Comparison of ENCODE assay signal across 2 cellular contexts in genomic region chr11:819943-820649, GRCh38.
TF ChIP-seq lines count a peak whose summit lies in the region.

No MANE protein-coding gene starts in this region.

TF ChIP-seq in IMR-90, 13 proteins besides CTCF, POLR2A, EP300 and RAD21:
- TF ChIP-seq FOS (IDR thresholded peaks at IDR 0.05; ENCODE audit: low read depth, low read length) (no peak), BHLHE40 (IDR thresholded peaks at IDR 0.05; ENCODE audit: low read depth, low read length) (no peak), USF2 (IDR thresholded peaks at IDR 0.05; ENCODE audit: low read depth, low read length) (no peak), CHD1 (IDR thresholded peaks at IDR 0.05; ENCODE audit: low read depth, low read length) (no peak), SMC3 (IDR thresholded peaks at IDR 0.05; ENCODE audit: low read depth, low read length) (no peak), MXI1 (IDR thresholded peaks at IDR 0.05; ENCODE audit: borderline replicate concordance, low read depth, low read length) (no peak; the same call in 1 of the 2 replicates), RCOR1 (IDR thresholded peaks at IDR 0.05; ENCODE audit: insufficient replicate concordance, low read length) (no peak), ELK1 (IDR thresholded peaks at IDR 0.05; ENCODE audit: borderline replicate concordance, low read depth, low read length) (no peak), CEBPB (IDR thresholded peaks at IDR 0.05; ENCODE audit: low read depth, low read length) (no peak), NFE2L2 (IDR thresholded peaks at IDR 0.05; ENCODE audit: low read depth, low read length) (no peak), RFX5 (IDR thresholded peaks at IDR 0.05; ENCODE audit: low read depth, low read length) (no peak), MAFK (IDR thresholded peaks at IDR 0.05; ENCODE audit: low read depth, low read length) (no peak), MAZ (IDR thresholded peaks at IDR 0.05; ENCODE audit: borderline replicate concordance, low read depth, low read length) (no peak)

TF ChIP-seq in neural cell, 6 proteins besides CTCF, POLR2A, EP300 and RAD21:
- TF ChIP-seq REST (IDR thresholded peaks at IDR 0.05; ENCODE audit: borderline replicate concordance) (no peak), POLR2AphosphoS5 (IDR thresholded peaks at IDR 0.05) (no peak), SMC3 (conservative IDR thresholded peaks at IDR 0.05; ENCODE audit: poor library complexity) (no peak), EZH2 (IDR thresholded peaks at IDR 0.05; ENCODE audit: borderline replicate concordance, insufficient read depth, low read length, poor library complexity, severe bottlenecking) (no peak), MXI1 (conservative IDR thresholded peaks at IDR 0.05; ENCODE audit: poor library complexity, severe bottlenecking) (no peak), TAF1 (IDR thresholded peaks at IDR 0.05; ENCODE audit: low read depth) (no peak)
